2 cellular contexts compared by ENCODE assay signal in the genomic region with DNA sequence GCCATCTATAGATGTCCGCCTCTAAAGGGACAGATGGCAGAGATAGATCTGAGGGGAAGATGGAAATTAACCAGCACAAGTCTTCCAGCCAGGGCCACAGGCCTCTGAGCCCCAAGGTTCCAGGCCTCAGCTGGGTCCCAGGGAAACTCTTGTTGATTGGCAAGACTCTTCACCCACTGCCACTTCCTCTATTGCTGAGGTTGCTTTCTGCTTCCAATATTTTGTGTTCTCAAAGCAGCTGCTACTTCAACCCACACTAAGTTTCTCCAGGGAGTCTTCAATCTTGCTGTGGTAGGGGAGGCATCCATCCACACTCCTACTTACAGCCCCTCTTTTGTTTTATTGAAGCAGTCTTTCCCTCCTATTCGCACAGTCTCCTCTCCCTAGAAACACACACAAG.
TF ChIP-seq lines count a peak whose summit lies in the region.

No MANE protein-coding gene starts in this region.

TF ChIP-seq in GM23338, 12 proteins besides CTCF, POLR2A, EP300 and RAD21:
- TF ChIP-seq NANOG (IDR thresholded peaks at IDR 0.05; ENCODE audit: borderline replicate concordance) (no peak), ZNF462 (CRISPR knock-in tag; IDR thresholded peaks at IDR 0.05) (no peak), JUNB (IDR thresholded peaks at IDR 0.05; ENCODE audit: unreplicated experiment) (no peak), ZNF114 (CRISPR knock-in tag; IDR thresholded peaks at IDR 0.05) (no peak), STAT1 (IDR thresholded peaks at IDR 0.05; ENCODE audit: unreplicated experiment) (no peak), POLR2AphosphoS5 (IDR thresholded peaks at IDR 0.05; ENCODE audit: low read depth) (no peak), ZNF331 (CRISPR knock-in tag; IDR thresholded peaks at IDR 0.05; ENCODE audit: low read depth) (no peak), EZH2phosphoT487 (IDR thresholded peaks at IDR 0.05; ENCODE audit: unreplicated experiment) (no peak)
- TF ChIP-seq, protein P1, sequence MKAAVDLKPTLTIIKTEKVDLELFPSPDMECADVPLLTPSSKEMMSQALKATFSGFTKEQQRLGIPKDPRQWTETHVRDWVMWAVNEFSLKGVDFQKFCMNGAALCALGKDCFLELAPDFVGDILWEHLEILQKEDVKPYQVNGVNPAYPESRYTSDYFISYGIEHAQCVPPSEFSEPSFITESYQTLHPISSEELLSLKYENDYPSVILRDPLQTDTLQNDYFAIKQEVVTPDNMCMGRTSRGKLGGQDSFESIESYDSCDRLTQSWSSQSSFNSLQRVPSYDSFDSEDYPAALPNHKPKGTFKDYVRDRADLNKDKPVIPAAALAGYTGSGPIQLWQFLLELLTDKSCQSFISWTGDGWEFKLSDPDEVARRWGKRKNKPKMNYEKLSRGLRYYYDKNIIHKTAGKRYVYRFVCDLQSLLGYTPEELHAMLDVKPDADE (IDR thresholded peaks at IDR 0.05): no peak
- TF ChIP-seq, protein P2, sequence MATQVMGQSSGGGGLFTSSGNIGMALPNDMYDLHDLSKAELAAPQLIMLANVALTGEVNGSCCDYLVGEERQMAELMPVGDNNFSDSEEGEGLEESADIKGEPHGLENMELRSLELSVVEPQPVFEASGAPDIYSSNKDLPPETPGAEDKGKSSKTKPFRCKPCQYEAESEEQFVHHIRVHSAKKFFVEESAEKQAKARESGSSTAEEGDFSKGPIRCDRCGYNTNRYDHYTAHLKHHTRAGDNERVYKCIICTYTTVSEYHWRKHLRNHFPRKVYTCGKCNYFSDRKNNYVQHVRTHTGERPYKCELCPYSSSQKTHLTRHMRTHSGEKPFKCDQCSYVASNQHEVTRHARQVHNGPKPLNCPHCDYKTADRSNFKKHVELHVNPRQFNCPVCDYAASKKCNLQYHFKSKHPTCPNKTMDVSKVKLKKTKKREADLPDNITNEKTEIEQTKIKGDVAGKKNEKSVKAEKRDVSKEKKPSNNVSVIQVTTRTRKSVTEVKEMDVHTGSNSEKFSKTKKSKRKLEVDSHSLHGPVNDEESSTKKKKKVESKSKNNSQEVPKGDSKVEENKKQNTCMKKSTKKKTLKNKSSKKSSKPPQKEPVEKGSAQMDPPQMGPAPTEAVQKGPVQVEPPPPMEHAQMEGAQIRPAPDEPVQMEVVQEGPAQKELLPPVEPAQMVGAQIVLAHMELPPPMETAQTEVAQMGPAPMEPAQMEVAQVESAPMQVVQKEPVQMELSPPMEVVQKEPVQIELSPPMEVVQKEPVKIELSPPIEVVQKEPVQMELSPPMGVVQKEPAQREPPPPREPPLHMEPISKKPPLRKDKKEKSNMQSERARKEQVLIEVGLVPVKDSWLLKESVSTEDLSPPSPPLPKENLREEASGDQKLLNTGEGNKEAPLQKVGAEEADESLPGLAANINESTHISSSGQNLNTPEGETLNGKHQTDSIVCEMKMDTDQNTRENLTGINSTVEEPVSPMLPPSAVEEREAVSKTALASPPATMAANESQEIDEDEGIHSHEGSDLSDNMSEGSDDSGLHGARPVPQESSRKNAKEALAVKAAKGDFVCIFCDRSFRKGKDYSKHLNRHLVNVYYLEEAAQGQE (IDR thresholded peaks at IDR 0.05; ENCODE audit: unreplicated experiment): no peak

TF ChIP-seq in HepG2, 621 proteins besides CTCF, POLR2A, EP300 and RAD21:
- no peak for TF ChIP-seq RCOR2 (CRISPR knock-in tag; IDR thresholded peaks at IDR 0.05)
